Comparison of ENCODE assay signal across 9 cellular contexts in the genomic region with DNA sequence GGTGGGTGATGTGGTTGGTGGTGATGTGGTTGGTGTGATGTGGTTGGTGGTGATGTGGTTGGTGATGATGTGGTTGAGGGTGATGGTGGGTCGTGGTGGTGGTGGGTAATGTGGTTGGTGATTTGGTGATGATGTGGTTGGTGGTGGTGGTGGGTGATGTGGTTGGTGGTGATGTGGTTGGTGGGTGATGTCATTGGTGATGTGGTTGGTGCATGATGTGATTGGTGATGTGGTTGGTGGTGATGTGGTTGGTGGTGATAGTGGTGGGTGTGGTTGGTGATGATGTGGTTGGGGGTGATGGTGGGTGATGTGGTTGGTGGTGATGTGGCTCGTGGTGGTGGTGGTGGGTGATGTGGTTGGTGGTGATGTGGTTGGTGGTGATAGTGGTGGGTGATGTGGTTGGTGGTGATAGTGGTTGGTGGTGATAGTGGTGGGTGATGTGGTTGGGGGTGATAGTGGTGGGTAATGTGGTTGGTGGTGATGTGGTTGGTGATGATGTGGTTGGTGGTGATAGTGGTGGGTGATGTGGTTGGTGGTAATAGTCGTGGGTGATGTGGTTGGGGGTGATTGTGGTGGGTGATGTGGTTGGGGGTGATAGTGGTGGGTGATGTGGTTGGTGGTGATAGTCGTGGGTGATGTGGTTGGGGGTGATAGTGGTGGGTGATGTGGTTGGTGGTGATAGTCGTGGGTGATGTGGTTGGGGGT. TPM values are rescaled to one million over a fixed set of nuclear protein-coding genes. Genes with fewer than 3 reads are reported as not detected.
DNase-seq lines count a peak whose midpoint lies in the region; ATAC-seq, FAIRE-seq and TF ChIP-seq lines count a peak whose summit lies in the region.
"Not testable (repeated sequence)": the region's sequence is repeated elsewhere in the genome, so short reads cannot be mapped to it uniquely, and the experiment has no call there.
"Had no signal": no experiment of that assay in that cellular context is flagged by ENCODE, and none has a peak within 500 bp of the region (broad histone marks: within the 10 kb centered on the region; RNA-seq: fewer than 3 reads in every experiment).

No MANE protein-coding gene starts in this region.

- not testable (repeated sequence) for ATAC-seq in activated naive CD8-positive, alpha-beta T cell treated with anti-CD3 and anti-CD28 coated beads, Interleukin-2, amount 10 ng/mL, durations not matched to agents 7 days and 5 days (ENCODE audit: low read depth)

- TF ChIP-seq POLR2A in endothelial cell of umbilical vein (IDR thresholded peaks at IDR 0.05; ENCODE audit: low read depth, low read length) = not testable (repeated sequence)

- WGBS in neuronal stem cell (ENCODE audit: extremely low coverage in 2 of 2, insufficient read length in 2 of 2, insufficient replicate concordance in 1 of 2), 2 donors = 100% methylated on average over 1 of the region's 5 CpGs; no CpG with 5 or more reads in 1 of the 2 donors

- H3K4me3 Mint-ChIP-seq in activated naive CD8-positive, alpha-beta T cell treated with anti-CD3 and anti-CD28 coated beads, Interleukin-2, amount 10 ng/mL, durations not matched to agents 7 days and 5 days = not testable (repeated sequence)

- H3K27me3 ChIP-seq in endothelial cell of umbilical vein (ENCODE audit: control insufficient read depth in 2 of 2, insufficient read depth in 2 of 2, low read length in 2 of 2); neuronal stem cell (ENCODE audit: control insufficient read depth in 3 of 3, insufficient read depth in 3 of 3, low read depth in 1 of 3, low read length in 3 of 3): not testable (repeated sequence)

- H3K36me3 ChIP-seq in KOPT-K1 (ENCODE audit: insufficient read depth, low read length); endothelial cell of umbilical vein (ENCODE audit: control insufficient read depth in 2 of 2, extremely low read depth in 1 of 2, insufficient read depth in 2 of 2, low read length in 2 of 2); neuronal stem cell (replicated peaks in 1 of 2; ENCODE audit: control insufficient read depth in 2 of 2, insufficient read depth in 2 of 2, low read length in 2 of 2): not testable (repeated sequence)

- H2BK5ac ChIP-seq in neuronal stem cell (ENCODE audit: low read length) = not testable (repeated sequence)

- not testable (repeated sequence) for H3K4me2 ChIP-seq in endothelial cell of umbilical vein (ENCODE audit: insufficient read depth, low read length); neuronal stem cell (ENCODE audit: insufficient read depth, low read length, poor library complexity, severe bottlenecking)

- H2BK120ac ChIP-seq in neuronal stem cell (ENCODE audit: low read depth, low read length) = not testable (repeated sequence)

- not testable (repeated sequence) for BruUV-seq in endothelial cell of umbilical vein (replicated peaks; lab: Mats Ljungman, UMichigan)

- POLR2A ChIA-PET in activated naive CD8-positive, alpha-beta T cell treated with anti-CD3 and anti-CD28 coated beads, Interleukin-2, amount 10 ng/mL, durations not matched to agents 7 days and 5 days (lab: Charles Lee); endothelial cell of umbilical vein (lab: Charles Lee): not testable (repeated sequence)

- H3K27ac Mint-ChIP-seq in activated naive CD8-positive, alpha-beta T cell treated with anti-CD3 and anti-CD28 coated beads, Interleukin-2, amount 10 ng/mL, durations not matched to agents 7 days and 5 days = not testable (repeated sequence)

- H3K36me3 Mint-ChIP-seq in activated naive CD8-positive, alpha-beta T cell treated with anti-CD3 and anti-CD28 coated beads, Interleukin-2, amount 10 ng/mL, durations not matched to agents 7 days and 5 days = not testable (repeated sequence)

- not testable (repeated sequence) for DNase-seq in GM18507 (ENCODE audit: extremely low spot score, insufficient read length, low read depth); endothelial cell of umbilical vein (ENCODE audit: low read depth, low spot score); neuronal stem cell (ENCODE audit: low spot score)
- DNase-seq in activated CD8-positive, alpha-beta memory T cell treated with anti-CD3 and anti-CD28 coated beads, Interleukin-2, amount 50 U/mL, for 48 hours = peak; percentile 80
- DNase-seq in activated naive CD8-positive, alpha-beta T cell treated with anti-CD3 and anti-CD28 coated beads, Interleukin-2, amount 10 ng/mL, durations not matched to agents 7 days and 5 days = peak; percentile 62
- DNase-seq in stimulated activated CD8-positive, alpha-beta memory T cell treated with anti-CD3 and anti-CD28 coated beads, Interleukin-4, amount 100 ng/mL, for 48 hours = peak; percentile 49

- H3K14ac ChIP-seq in neuronal stem cell (ENCODE audit: low read length) = not testable (repeated sequence)

- H3K9me1 ChIP-seq in endothelial cell of umbilical vein (replicated peaks; ENCODE audit: control insufficient read depth, extremely low read depth, insufficient read depth, low read length) = not testable (repeated sequence)

- not testable (repeated sequence) for H4K20me1 ChIP-seq in endothelial cell of umbilical vein (replicated peaks; ENCODE audit: control insufficient read depth, extremely low read depth, insufficient read depth, low read length)

- not testable (repeated sequence) for H2AK5ac ChIP-seq in neuronal stem cell (ENCODE audit: low read depth, low read length)

- H3K4me3 ChIP-seq in endothelial cell of umbilical vein (replicated peaks in 1 of 3; ENCODE audit: insufficient read depth in 1 of 3, low read depth in 1 of 3, low read length in 3 of 3) = not testable (repeated sequence)
- H3K4me3 ChIP-seq in neuronal stem cell (ENCODE audit: low read length in 2 of 2) = peak overlapping the region in 1 of 2 donors; percentile 62

- H3K27ac ChIP-seq in KOPT-K1 (ENCODE audit: low read depth, low read length, poor library complexity, severe bottlenecking) = peak overlapping the region; percentile 100
- not testable (repeated sequence) for H3K27ac ChIP-seq in endothelial cell of umbilical vein (ENCODE audit: insufficient read depth, low read depth, low read length); neuronal stem cell (replicated peaks; ENCODE audit: low read length)

- dilution Hi-C loops in endothelial cell of umbilical vein (cut with MboI; ENCODE audit: extremely low pct_ligation_motif_present, low sequenced_read_pairs) = not testable (repeated sequence)

- not testable (repeated sequence) for H3K9ac ChIP-seq in endothelial cell of umbilical vein (replicated peaks; ENCODE audit: extremely low read depth, insufficient read depth, low read length); neuronal stem cell (ENCODE audit: low read depth, low read length, poor library complexity)

- not testable (repeated sequence) for H4K8ac ChIP-seq in neuronal stem cell (ENCODE audit: low read depth, low read length)

- not testable (repeated sequence) for H2AFZ ChIP-seq in endothelial cell of umbilical vein (ENCODE audit: low read depth, low read length); neuronal stem cell (ENCODE audit: low read length)

- not testable (repeated sequence) for H4K91ac ChIP-seq in neuronal stem cell (ENCODE audit: low read depth, low read length, poor library complexity)

- H3K27me3 Mint-ChIP-seq in activated naive CD8-positive, alpha-beta T cell treated with anti-CD3 and anti-CD28 coated beads, Interleukin-2, amount 10 ng/mL, durations not matched to agents 7 days and 5 days = peaks cover 17% of the 10 kb centered on the region

- H3K4me1 ChIP-seq in endothelial cell of umbilical vein (ENCODE audit: control insufficient read depth, extremely low read depth, insufficient read depth, low read length) (peaks cover 16% of the 10 kb centered on the region), neuronal stem cell (ENCODE audit: control insufficient read depth in 2 of 2, insufficient read depth in 1 of 2, low read depth in 1 of 2, low read length in 2 of 2) (peaks cover 30 to 37% of the 10 kb centered on the region in 2 donors)

- H3K23ac ChIP-seq in neuronal stem cell (ENCODE audit: low read depth, low read length, poor library complexity) = peak overlapping the region; percentile 55

- CTCF ChIA-PET in endothelial cell of umbilical vein (lab: Charles Lee) = not testable (repeated sequence)

- H2BK15ac ChIP-seq in neuronal stem cell (ENCODE audit: low read length) = not testable (repeated sequence)

- not testable (repeated sequence) for H3K18ac ChIP-seq in neuronal stem cell (ENCODE audit: low read length)

- FAIRE-seq in GM18507 (lab: Jason Lieb, UNC) (peak; percentile 29), endothelial cell of umbilical vein (lab: Jason Lieb, UNC) (peak; percentile 18)

- not testable (repeated sequence) for H3K79me2 ChIP-seq in endothelial cell of umbilical vein (ENCODE audit: control insufficient read depth, insufficient read depth, low read length)

- intact Hi-C loops in endothelial cell of umbilical vein (cut with micrococcal nuclease) = not testable (repeated sequence)

- not testable (repeated sequence) for H2BK12ac ChIP-seq in neuronal stem cell (ENCODE audit: low read length)

- peaks cover 24% of the 10 kb centered on the region for H3K9me3 ChIP-seq in KOPT-K1 (ENCODE audit: insufficient read depth, low read length, poor library complexity, severe bottlenecking)
- H3K9me3 ChIP-seq in endothelial cell of umbilical vein (replicated peaks; ENCODE audit: control insufficient read depth, insufficient read depth, low read length); neuronal stem cell (replicated peaks in 1 of 2; ENCODE audit: control insufficient read depth in 2 of 2, insufficient read depth in 1 of 2, low read depth in 1 of 2, low read length in 2 of 2): not testable (repeated sequence)

- not testable (repeated sequence) for H3K9me3 Mint-ChIP-seq in activated naive CD8-positive, alpha-beta T cell treated with anti-CD3 and anti-CD28 coated beads, Interleukin-2, amount 10 ng/mL, durations not matched to agents 7 days and 5 days

- peaks cover 35% of the 10 kb centered on the region for H3K79me1 ChIP-seq in neuronal stem cell (ENCODE audit: low read depth, low read length)

- H3K4me1 Mint-ChIP-seq in activated naive CD8-positive, alpha-beta T cell treated with anti-CD3 and anti-CD28 coated beads, Interleukin-2, amount 10 ng/mL, durations not matched to agents 7 days and 5 days = not testable (repeated sequence)

- H3K4ac ChIP-seq in neuronal stem cell (ENCODE audit: low read length) = not testable (repeated sequence)

- TF ChIP-seq CTCF in endothelial cell of umbilical vein (IDR thresholded peaks at IDR 0.05; ENCODE audit: extremely low read depth in 1 of 2, insufficient read depth in 1 of 2, low read depth in 1 of 2, low read length in 2 of 2) = not testable (repeated sequence)

RNA-seq across cellular contexts. Expression of gene BAHCC1, which starts 30.6 kb away (rescaled TPM):
- total RNA-seq in activated naive CD8-positive, alpha-beta T cell treated with anti-CD3 and anti-CD28 coated beads, Interleukin-2, amount 10 ng/mL, durations not matched to agents 7 days and 5 days = 1 to 10 TPM in 1 of 2 experiments, under 1 TPM in 1; 0.86 to 1.0 TPM
- 10.3 and 11.6 TPM in 2 replicates for total RNA-seq in endothelial cell of umbilical vein
- polyA plus RNA-seq in endothelial cell of umbilical vein = 4.7 and 7.1 TPM in 2 replicates
- polyA plus RNA-seq in endothelial cell of umbilical vein (2011; cell fraction: cytosol; rRNA removed) = 3.4 and 5.1 TPM in 2 replicates
- polyA plus RNA-seq in endothelial cell of umbilical vein (2011; cell fraction: nucleus; rRNA removed) = 15.2 and 19.3 TPM in 2 replicates
- 3.5 and 3.7 TPM in 2 replicates for polyA plus RNA-seq in endothelial cell of umbilical vein (2012)
- polyA minus RNA-seq in endothelial cell of umbilical vein = 7.4 and 14.0 TPM in 2 replicates
- 8.7 TPM for polyA minus RNA-seq in endothelial cell of umbilical vein (2011; cell fraction: cytosol; rRNA and poly(A)+ RNA removed)
- 3.3 and 10.0 TPM in 2 replicates for polyA minus RNA-seq in endothelial cell of umbilical vein (2011; cell fraction: nucleus; rRNA and poly(A)+ RNA removed)
- polyA plus RNA-seq in neuronal stem cell (2013, experiment 1 of 2) = 15.9 TPM
- 17.5 TPM for polyA plus RNA-seq in neuronal stem cell (2013, experiment 2 of 2)
- total RNA-seq: CD4-positive, alpha-beta memory T cell had no signal
- polyA plus RNA-seq: CD4-positive, alpha-beta memory T cell; IgD-negative memory B cell had no signal
